Comparison of ENCODE assay signal across 8 cellular contexts in genomic region chr6:125781307-125781868, GRCh38. TPM values are rescaled to one million over a fixed set of nuclear protein-coding genes. Genes with fewer than 3 reads are reported as not detected.
DNase-seq lines count a peak whose midpoint lies in the region; ATAC-seq and TF ChIP-seq lines count a peak whose summit lies in the region.

No MANE protein-coding gene starts in this region.

- 0 to 1% (median 0%) methylated on average over 3 of the region's 3 CpGs for WGBS in adrenal gland, 4 donors

- POLR2A ChIA-PET in CD4-positive, alpha-beta memory T cell (lab: Charles Lee; ENCODE audit: partially characterized antibody): interaction anchor here (0.7 to 6.4 kb wide), 27 partner anchors 10 to 1734 kb away, joined by 3 to 404 read pairs (median 6); partner anchors contain the start of genes HDDC2, HEY2, HINT3 and NCOA7

- no peak overlapping the region for H3K4me3 Mint-ChIP-seq in CD4-positive, alpha-beta memory T cell

- no peak for TF ChIP-seq POLR2A in adrenal gland (IDR thresholded peaks at IDR 0.05)

- no peaks in the 10 kb centered on the region for H3K27me3 ChIP-seq in CD4-positive, alpha-beta memory T cell (ENCODE audit: insufficient read depth, low read length)
- no peaks in the 10 kb centered on the region for H3K27me3 ChIP-seq in adrenal gland

- H3K36me3 ChIP-seq in CD4-positive, alpha-beta memory T cell (ENCODE audit: insufficient read depth, low read length): no peaks in the 10 kb centered on the region
- no peaks in the 10 kb centered on the region for H3K36me3 ChIP-seq in adrenal gland (replicated peaks in 1 of 2)

- H3K4me1 Mint-ChIP-seq in CD4-positive, alpha-beta memory T cell: peaks cover 10 to 13% (median 12%) of the 10 kb centered on the region in 4 donors

- H3K4me1 ChIP-seq in CD4-positive, alpha-beta memory T cell (ENCODE audit: insufficient read depth, low read length): peaks cover 17% of the 10 kb centered on the region
- peaks cover 9 to 11% of the 10 kb centered on the region in 2 donors for H3K4me1 ChIP-seq in adrenal gland (replicated peaks in 1 of 2)

- intact Hi-C loops in CD4-positive, alpha-beta memory T cell (cut with micrococcal nuclease): loop anchor here (2.0 to 5.0 kb wide), 5 partner anchors 47 to 1736 kb away; partner anchors contain the start of genes CENPW, HDDC2, MTCL3 and RNF146
- intact Hi-C loops in adrenal gland (cut with DNase I): loop anchor here in 1 of 2 donors (10.0 kb wide), 1 partner anchor 173 kb away; the partner anchor contains the start of gene HINT3

- peak overlapping the region; percentile 69 to 92 for H3K4me3 ChIP-seq in CD4-positive, alpha-beta memory T cell (ENCODE audit: low read length in 2 of 2)
- H3K4me3 ChIP-seq in adrenal gland (peak overlapping the region in 3 of 4 donors; percentile 37 to 71 (median 62)), iPS-18c (ENCODE audit: insufficient read depth, low read depth, low read length) (peak overlapping the region; percentile 54)

- H3K36me3 Mint-ChIP-seq in CD4-positive, alpha-beta memory T cell: peaks cover 3 to 5% of the 10 kb centered on the region in 2 donors

- CTCF ChIA-PET in CD4-positive, alpha-beta memory T cell (lab: Charles Lee; ENCODE audit: partially characterized antibody): interaction anchor here (0.8 to 5.3 kb wide), 29 partner anchors 11 to 479 kb away, joined by 3 to 148 read pairs (median 4); partner anchors contain the start of genes HDDC2, HINT3, NCOA7 and TRMT11

- no peaks in the 10 kb centered on the region for H3K9me3 Mint-ChIP-seq in CD4-positive, alpha-beta memory T cell

- no peak for TF ChIP-seq CTCF in adrenal gland (IDR thresholded peaks at IDR 0.05)

- H3K27me3 Mint-ChIP-seq in CD4-positive, alpha-beta memory T cell: no peaks in the 10 kb centered on the region

- peak in 1 of 5 donors; percentile 79 for DNase-seq in CD4-positive, alpha-beta memory T cell
- DNase-seq in NCI-H748 (lab: John Stamatoyannopoulos, UW; ENCODE audit: unreplicated experiment) (peak; percentile 43), adrenal gland (peak in 4 of 7 donors; percentile 39 to 71 (median 55)), GDM1 (lab: John Stamatoyannopoulos, UW) (no peak)
- DNase-seq in stimulated activated naive CD8-positive, alpha-beta T cell treated with anti-CD3 and anti-CD28 coated beads, Interleukin-15, Interleukin-2, amounts not matched to agents 100 U/mL and 50 U/mL, for 24 hours: no peak

- ATAC-seq in GM18909 (IDR thresholded peaks at IDR 0.05; ENCODE audit: poor library complexity, unreplicated experiment): peak; percentile 50
- ATAC-seq in HG03097 (IDR thresholded peaks at IDR 0.05; ENCODE audit: low FRiP score, unreplicated experiment): peak; percentile 30
- ATAC-seq in stimulated activated naive CD8-positive, alpha-beta T cell treated with anti-CD3 and anti-CD28 coated beads, Interleukin-15, Interleukin-2, amounts not matched to agents 100 U/mL and 50 U/mL, for 24 hours: peak; percentile 23

- H3K9me3 ChIP-seq in CD4-positive, alpha-beta memory T cell (ENCODE audit: control insufficient read depth in 1 of 2, low read length in 2 of 2): no peaks in the 10 kb centered on the region
- H3K9me3 ChIP-seq in adrenal gland (replicated peaks in 1 of 3) (no peaks in the 10 kb centered on the region), iPS-18c (ENCODE audit: control insufficient read depth, insufficient read depth, low read length) (no peaks in the 10 kb centered on the region)

- no peak overlapping the region for H3K27ac Mint-ChIP-seq in CD4-positive, alpha-beta memory T cell

- peak overlapping the region; percentile 72 for H3K27ac ChIP-seq in CD4-positive, alpha-beta memory T cell (ENCODE audit: low read depth, low read length)
- peak overlapping the region; percentile 89 to 98 (median 97) for H3K27ac ChIP-seq in adrenal gland

RNA-seq across cellular contexts. Expression of gene NCOA7, which starts 9.4 kb away (rescaled TPM):
- total RNA-seq in CD4-positive, alpha-beta memory T cell: 10 to 100 TPM; 73.6 to 75.1 TPM
- polyA plus RNA-seq in CD4-positive, alpha-beta memory T cell: 10 to 100 TPM; 16.9 to 53.5 TPM
- 100 to 1,000 TPM in 4 of 8 donors, 10 to 100 TPM in 4; 51.2 to 180 (median 95.1) TPM for total RNA-seq in adrenal gland
- polyA plus RNA-seq in adrenal gland: 10 to 100 TPM; 24.5 to 77.9 (median 53.0) TPM

RNA-seq across cellular contexts. Expression of gene HEY2, which starts 32.0 kb away (rescaled TPM):
- under 1 TPM in 1 of 2 experiments, not detected in 1; 0.14 TPM for total RNA-seq in CD4-positive, alpha-beta memory T cell
- polyA plus RNA-seq in CD4-positive, alpha-beta memory T cell: under 1 TPM in 1 of 2 donors, not detected in 1; 0.20 TPM
- 1 to 10 TPM in 5 of 8 donors, under 1 TPM in 2, not detected in 1; 0.60 to 1.8 (median 1.0) TPM for total RNA-seq in adrenal gland
- polyA plus RNA-seq in adrenal gland: 1 to 10 TPM in 2 of 3 donors, under 1 TPM in 1; 0.46 to 2.1 (median 1.4) TPM

Comparison
In these comparisons a context has a peak if more than half of its experiments do, and no peak if none do; other contexts are left out.
1. DNase-seq: peak in NCI-H748 (single experiment) and adrenal gland (4 of 7); none in stimulated activated naive CD8-positive, alpha-beta T cell treated with anti-CD3 and anti-CD28 coated beads, Interleukin-15, Interleukin-2, amounts not matched to agents 100 U/mL and 50 U/mL, for 24 hours (single experiment) and GDM1 (single experiment).
2. Peak in every context shown above with its lines, with median percentiles within 50 percentile points of each other: H3K4me3 ChIP-seq and ATAC-seq.